Comparison of ENCODE assay signal across 7 cellular contexts in the genomic region with DNA sequence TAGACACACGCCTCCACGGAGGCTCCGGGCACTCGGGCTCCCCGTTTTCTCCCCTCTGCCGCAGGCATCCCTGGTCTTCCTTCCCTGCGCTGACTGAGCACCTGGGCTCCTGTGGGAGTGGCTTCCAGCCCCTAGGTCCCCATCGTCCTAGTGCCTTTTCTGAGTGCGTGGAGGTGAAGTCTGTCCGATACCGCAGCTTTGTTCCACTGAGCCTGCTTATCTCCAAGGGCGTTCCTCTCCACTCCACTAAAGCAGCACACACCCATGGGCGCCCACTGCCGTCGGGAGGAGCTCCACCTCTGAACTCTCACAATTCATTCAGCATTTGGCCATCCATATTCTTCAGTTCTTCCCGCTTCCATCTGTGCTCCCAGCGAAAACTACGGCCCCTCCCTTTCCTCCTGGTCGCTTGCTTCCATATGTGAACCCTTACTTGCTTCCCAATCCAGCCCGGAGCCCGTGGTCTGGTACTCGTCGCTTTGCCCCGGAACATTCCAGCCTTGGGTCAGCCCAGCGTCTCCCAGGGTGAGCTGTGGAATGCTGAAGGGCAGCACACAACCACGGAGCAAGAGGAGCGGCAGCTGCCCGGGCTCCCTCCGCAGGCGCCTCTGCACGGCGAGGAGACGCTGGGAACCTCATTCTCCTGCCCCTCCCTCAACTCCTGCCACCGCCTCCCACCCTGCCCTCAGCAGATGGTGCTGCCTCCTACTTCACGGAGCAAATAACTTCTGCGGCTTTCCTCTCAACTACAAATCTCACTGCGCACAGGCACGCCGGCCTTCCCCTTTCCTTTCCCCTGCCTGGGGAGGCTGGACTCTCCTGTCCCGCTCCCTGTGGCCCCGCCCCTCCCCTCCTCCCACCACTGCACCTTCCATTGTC. TPM values are rescaled to one million over a fixed set of nuclear protein-coding genes. Genes with fewer than 3 reads are reported as not detected.
DNase-seq lines count a peak whose midpoint lies in the region; ATAC-seq and TF ChIP-seq lines count a peak whose summit lies in the region.

No MANE protein-coding gene starts in this region.

- TF ChIP-seq EP300 in tibial nerve (IDR thresholded peaks at IDR 0.05) = peak in 1 of 2 donors; percentile 35

- H3K27me3 ChIP-seq in tibial nerve = no peaks in the 10 kb centered on the region

- no peak for ATAC-seq in HG03439 (IDR thresholded peaks at IDR 0.05; ENCODE audit: unreplicated experiment)

- H3K27ac ChIP-seq in tibial nerve = peak overlapping the region; percentile 42 to 81 (median 55)

- TF ChIP-seq POLR2A in tibial nerve (IDR thresholded peaks at IDR 0.05) = no peak

- 1 to 2% methylated on average over 41 of the region's 41 CpGs for WGBS in tibial nerve, 2 donors

- no peaks in the 10 kb centered on the region for H3K9me3 ChIP-seq in tibial nerve

- H3K4me1 ChIP-seq in tibial nerve = peaks cover 0 to 31% (median 15%) of the 10 kb centered on the region in 4 donors

- DNase-seq in NCI-H524 (lab: John Stamatoyannopoulos, UW) (peak; percentile 50 to 82), fibroblast of gingiva (ENCODE audit: low read depth) (peak; percentile 54), myocyte (ENCODE audit: low read depth) (peak; percentile 94), tibial nerve (ENCODE audit: low spot score in 2 of 2) (peak in 1 of 2 donors; percentile 36)
- peak; percentile 55 for DNase-seq in activated T-cell treated with anti-CD3 and anti-CD28 coated beads, Interleukin-2, amount 50 U/mL, for 1 hour

- H3K36me3 ChIP-seq in tibial nerve = peaks cover 0 to 20% (median 3%) of the 10 kb centered on the region in 3 donors

- TF ChIP-seq CTCF in GM12875 (IDR thresholded peaks at IDR 0.05; ENCODE audit: borderline replicate concordance, insufficient read depth, low read depth, low read length) (0 out of 2 replicates have a peak, but pooled peaks have one; percentile 4), tibial nerve (IDR thresholded peaks at IDR 0.05) (no peak)

- H3K4me3 ChIP-seq in GM12875 (ENCODE audit: low read depth, low read length) = peak overlapping the region; percentile 32
- H3K4me3 ChIP-seq in tibial nerve = peak overlapping the region; percentile 27 to 52 (median 36)

RNA-seq across cellular contexts. Expression of a gene that starts 27.5 kb away (rescaled TPM):
- total RNA-seq in myocyte (44.0 and 46.9 TPM in 2 replicates), tibial nerve (100 to 1,000 TPM; 136 to 261 (median 156) TPM)
- 52.9 TPM for polyA plus RNA-seq in myocyte (2012)

RNA-seq across cellular contexts. Expression of a gene that starts 31.9 kb away (rescaled TPM):
- total RNA-seq in myocyte (not detected in 2 replicates), tibial nerve (under 1 TPM in 1 of 4 donors, not detected in 3; 0.21 TPM)
- not detected for polyA plus RNA-seq in myocyte (2012)

RNA-seq across cellular contexts. Expression of a gene that starts 52.3 kb away (rescaled TPM):
- total RNA-seq in myocyte (1.6 and 5.4 TPM in 2 replicates), tibial nerve (10 to 100 TPM; 31.6 to 53.7 (median 33.5) TPM)
- polyA plus RNA-seq in myocyte (2012) = 0.18 TPM
